In genomic region chr12:53053223-53054111, GRCh38 we compare ENCODE assay signal across 9 cellular contexts. TPM values are rescaled to one million over a fixed set of nuclear protein-coding genes. Genes with fewer than 3 reads are reported as not detected.
DNase-seq lines count a peak whose midpoint lies in the region; ATAC-seq lines count a peak whose summit lies in the region.
"Had no signal": no experiment of that assay in that cellular context is flagged by ENCODE, and none has a peak within 500 bp of the region (broad histone marks: within the 10 kb centered on the region; RNA-seq: fewer than 3 reads in every experiment).

No MANE protein-coding gene starts in this region.

- peak overlapping the region; percentile 38 for H3K9ac ChIP-seq in muscle layer of colon (ENCODE audit: low read length)

- H3K4me1 ChIP-seq in muscle layer of colon (ENCODE audit: insufficient read depth, low read length) = peaks cover 60% of the 10 kb centered on the region

- H3K36me3 ChIP-seq in muscle layer of colon (ENCODE audit: insufficient read depth, low read length) = peaks cover 16% of the 10 kb centered on the region

- peak overlapping the region; percentile 55 to 70 for H3K4me3 ChIP-seq in muscle layer of colon (ENCODE audit: low read depth in 1 of 2, low read length in 2 of 2)

- DNase-seq in DMS 273 (lab: John Stamatoyannopoulos, UW; ENCODE audit: unreplicated experiment) (peak; percentile 36), DMS 273 treated with DMSO at 0.1 percent for 48 hours (lab: John Stamatoyannopoulos, UW) (no peak), NCI-H345 treated with DMSO at 0.1 percent for 48 hours (lab: John Stamatoyannopoulos, UW; ENCODE audit: unreplicated experiment) (peak; percentile 58), superior temporal gyrus (ENCODE audit: extremely low spot score) (peak; percentile 83), NCI-H524 (lab: John Stamatoyannopoulos, UW) (no peak)
- peak; percentile 69 for DNase-seq in activated T-cell treated with anti-CD3 and anti-CD28 coated beads, Interleukin-2, amount 50 U/mL, for 1 hour

- no peaks in the 10 kb centered on the region for H3K9me3 ChIP-seq in muscle layer of colon (ENCODE audit: low read length)

- H3K27ac ChIP-seq in muscle layer of colon (ENCODE audit: low read depth, low read length) = peak overlapping the region; percentile 88

- H3K27me3 ChIP-seq in muscle layer of colon (ENCODE audit: control insufficient read depth in 1 of 2, insufficient read depth in 2 of 2, low read length in 2 of 2) = no peaks in the 10 kb centered on the region

- peak; percentile 51 for ATAC-seq in esophagus mucosa

RNA-seq across cellular contexts. Expression of gene TNS2, which starts 3.6 kb away (rescaled TPM):
- total RNA-seq in esophagus mucosa = 10.6 TPM

RNA-seq across cellular contexts. Expression of gene SPRYD3, which starts 25.7 kb away (rescaled TPM):
- 29.3 TPM for total RNA-seq in esophagus mucosa

RNA-seq across cellular contexts. Expression of gene IGFBP6, which starts 44.0 kb away (rescaled TPM):
- 50.5 TPM for total RNA-seq in esophagus mucosa

RNA-seq across cellular contexts. Expression of gene EIF4B, which starts 47.2 kb away (rescaled TPM):
- total RNA-seq in esophagus mucosa = 344 TPM

RNA-seq across cellular contexts. Expression of gene SOAT2, which starts 49.8 kb away (rescaled TPM):
- total RNA-seq in esophagus mucosa = not detected
- total RNA-seq: renal cortical epithelial cell had no signal

Comparison
In these comparisons a context has a peak if more than half of its experiments do, and no peak if none do; other contexts are left out.
1. DNase-seq: peak in DMS 273 (single experiment), NCI-H345 treated with DMSO at 0.1 percent for 48 hours (single experiment), activated T-cell treated with anti-CD3 and anti-CD28 coated beads, Interleukin-2, amount 50 U/mL, for 1 hour (single experiment) and superior temporal gyrus (single experiment); none in DMS 273 treated with DMSO at 0.1 percent for 48 hours (single experiment) and NCI-H524 (0 of 2).